ENCODE assay signal across 2 cellular contexts in the genomic region with DNA sequence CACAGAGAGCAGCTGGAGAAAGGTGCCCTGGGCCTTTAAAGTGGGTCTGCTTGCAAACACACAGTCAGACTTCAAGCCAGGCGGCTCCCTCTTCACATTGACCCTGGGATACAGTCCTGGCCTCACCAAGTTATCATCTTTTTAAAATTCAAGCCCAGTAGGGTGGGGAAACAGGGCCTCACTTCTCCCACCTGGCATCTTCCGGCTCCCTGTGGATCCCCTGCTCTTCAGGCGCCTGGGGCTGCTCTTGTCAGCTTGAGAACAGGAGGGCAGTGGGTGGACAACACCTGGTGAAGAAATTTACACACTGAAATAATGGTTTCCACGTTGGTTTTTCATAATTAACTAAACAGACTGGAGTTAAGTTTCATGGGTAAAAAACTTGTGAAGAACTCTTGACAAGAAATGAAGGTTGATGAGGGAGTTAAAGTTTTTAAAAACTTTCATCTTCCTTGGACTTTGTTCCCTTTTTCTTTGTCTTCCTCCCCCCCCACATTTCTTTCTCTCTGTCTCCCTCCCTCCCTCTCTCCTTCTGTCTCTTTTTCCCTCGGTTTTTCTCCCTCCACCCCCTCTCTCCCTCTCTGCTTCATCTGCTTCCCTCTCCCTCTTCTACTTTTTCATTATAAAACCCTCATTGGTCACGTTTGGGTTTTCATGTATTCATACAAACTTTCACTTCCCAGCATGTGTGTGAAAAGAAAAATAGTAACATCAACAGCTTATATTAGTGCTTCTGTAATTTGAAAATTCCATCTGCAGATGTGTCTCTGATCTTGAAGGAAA.
TF ChIP-seq lines count a peak whose summit lies in the region.

No MANE protein-coding gene starts in this region.

TF ChIP-seq in GM23338, 12 proteins besides CTCF, POLR2A, EP300 and RAD21 (continued from another document and continues in another):
- TF ChIP-seq, protein P1, sequence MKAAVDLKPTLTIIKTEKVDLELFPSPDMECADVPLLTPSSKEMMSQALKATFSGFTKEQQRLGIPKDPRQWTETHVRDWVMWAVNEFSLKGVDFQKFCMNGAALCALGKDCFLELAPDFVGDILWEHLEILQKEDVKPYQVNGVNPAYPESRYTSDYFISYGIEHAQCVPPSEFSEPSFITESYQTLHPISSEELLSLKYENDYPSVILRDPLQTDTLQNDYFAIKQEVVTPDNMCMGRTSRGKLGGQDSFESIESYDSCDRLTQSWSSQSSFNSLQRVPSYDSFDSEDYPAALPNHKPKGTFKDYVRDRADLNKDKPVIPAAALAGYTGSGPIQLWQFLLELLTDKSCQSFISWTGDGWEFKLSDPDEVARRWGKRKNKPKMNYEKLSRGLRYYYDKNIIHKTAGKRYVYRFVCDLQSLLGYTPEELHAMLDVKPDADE (IDR thresholded peaks at IDR 0.05): no peak
- TF ChIP-seq, protein P2, sequence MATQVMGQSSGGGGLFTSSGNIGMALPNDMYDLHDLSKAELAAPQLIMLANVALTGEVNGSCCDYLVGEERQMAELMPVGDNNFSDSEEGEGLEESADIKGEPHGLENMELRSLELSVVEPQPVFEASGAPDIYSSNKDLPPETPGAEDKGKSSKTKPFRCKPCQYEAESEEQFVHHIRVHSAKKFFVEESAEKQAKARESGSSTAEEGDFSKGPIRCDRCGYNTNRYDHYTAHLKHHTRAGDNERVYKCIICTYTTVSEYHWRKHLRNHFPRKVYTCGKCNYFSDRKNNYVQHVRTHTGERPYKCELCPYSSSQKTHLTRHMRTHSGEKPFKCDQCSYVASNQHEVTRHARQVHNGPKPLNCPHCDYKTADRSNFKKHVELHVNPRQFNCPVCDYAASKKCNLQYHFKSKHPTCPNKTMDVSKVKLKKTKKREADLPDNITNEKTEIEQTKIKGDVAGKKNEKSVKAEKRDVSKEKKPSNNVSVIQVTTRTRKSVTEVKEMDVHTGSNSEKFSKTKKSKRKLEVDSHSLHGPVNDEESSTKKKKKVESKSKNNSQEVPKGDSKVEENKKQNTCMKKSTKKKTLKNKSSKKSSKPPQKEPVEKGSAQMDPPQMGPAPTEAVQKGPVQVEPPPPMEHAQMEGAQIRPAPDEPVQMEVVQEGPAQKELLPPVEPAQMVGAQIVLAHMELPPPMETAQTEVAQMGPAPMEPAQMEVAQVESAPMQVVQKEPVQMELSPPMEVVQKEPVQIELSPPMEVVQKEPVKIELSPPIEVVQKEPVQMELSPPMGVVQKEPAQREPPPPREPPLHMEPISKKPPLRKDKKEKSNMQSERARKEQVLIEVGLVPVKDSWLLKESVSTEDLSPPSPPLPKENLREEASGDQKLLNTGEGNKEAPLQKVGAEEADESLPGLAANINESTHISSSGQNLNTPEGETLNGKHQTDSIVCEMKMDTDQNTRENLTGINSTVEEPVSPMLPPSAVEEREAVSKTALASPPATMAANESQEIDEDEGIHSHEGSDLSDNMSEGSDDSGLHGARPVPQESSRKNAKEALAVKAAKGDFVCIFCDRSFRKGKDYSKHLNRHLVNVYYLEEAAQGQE (IDR thresholded peaks at IDR 0.05; ENCODE audit: unreplicated experiment): no peak
- TF ChIP-seq NANOG (IDR thresholded peaks at IDR 0.05; ENCODE audit: borderline replicate concordance) (no peak), ZNF331 (CRISPR knock-in tag; IDR thresholded peaks at IDR 0.05; ENCODE audit: low read depth) (no peak), POLR2AphosphoS5 (IDR thresholded peaks at IDR 0.05; ENCODE audit: low read depth) (no peak), EZH2 (IDR thresholded peaks at IDR 0.05; ENCODE audit: low read depth, unreplicated experiment) (no peak)
- TF ChIP-seq, protein P3, sequence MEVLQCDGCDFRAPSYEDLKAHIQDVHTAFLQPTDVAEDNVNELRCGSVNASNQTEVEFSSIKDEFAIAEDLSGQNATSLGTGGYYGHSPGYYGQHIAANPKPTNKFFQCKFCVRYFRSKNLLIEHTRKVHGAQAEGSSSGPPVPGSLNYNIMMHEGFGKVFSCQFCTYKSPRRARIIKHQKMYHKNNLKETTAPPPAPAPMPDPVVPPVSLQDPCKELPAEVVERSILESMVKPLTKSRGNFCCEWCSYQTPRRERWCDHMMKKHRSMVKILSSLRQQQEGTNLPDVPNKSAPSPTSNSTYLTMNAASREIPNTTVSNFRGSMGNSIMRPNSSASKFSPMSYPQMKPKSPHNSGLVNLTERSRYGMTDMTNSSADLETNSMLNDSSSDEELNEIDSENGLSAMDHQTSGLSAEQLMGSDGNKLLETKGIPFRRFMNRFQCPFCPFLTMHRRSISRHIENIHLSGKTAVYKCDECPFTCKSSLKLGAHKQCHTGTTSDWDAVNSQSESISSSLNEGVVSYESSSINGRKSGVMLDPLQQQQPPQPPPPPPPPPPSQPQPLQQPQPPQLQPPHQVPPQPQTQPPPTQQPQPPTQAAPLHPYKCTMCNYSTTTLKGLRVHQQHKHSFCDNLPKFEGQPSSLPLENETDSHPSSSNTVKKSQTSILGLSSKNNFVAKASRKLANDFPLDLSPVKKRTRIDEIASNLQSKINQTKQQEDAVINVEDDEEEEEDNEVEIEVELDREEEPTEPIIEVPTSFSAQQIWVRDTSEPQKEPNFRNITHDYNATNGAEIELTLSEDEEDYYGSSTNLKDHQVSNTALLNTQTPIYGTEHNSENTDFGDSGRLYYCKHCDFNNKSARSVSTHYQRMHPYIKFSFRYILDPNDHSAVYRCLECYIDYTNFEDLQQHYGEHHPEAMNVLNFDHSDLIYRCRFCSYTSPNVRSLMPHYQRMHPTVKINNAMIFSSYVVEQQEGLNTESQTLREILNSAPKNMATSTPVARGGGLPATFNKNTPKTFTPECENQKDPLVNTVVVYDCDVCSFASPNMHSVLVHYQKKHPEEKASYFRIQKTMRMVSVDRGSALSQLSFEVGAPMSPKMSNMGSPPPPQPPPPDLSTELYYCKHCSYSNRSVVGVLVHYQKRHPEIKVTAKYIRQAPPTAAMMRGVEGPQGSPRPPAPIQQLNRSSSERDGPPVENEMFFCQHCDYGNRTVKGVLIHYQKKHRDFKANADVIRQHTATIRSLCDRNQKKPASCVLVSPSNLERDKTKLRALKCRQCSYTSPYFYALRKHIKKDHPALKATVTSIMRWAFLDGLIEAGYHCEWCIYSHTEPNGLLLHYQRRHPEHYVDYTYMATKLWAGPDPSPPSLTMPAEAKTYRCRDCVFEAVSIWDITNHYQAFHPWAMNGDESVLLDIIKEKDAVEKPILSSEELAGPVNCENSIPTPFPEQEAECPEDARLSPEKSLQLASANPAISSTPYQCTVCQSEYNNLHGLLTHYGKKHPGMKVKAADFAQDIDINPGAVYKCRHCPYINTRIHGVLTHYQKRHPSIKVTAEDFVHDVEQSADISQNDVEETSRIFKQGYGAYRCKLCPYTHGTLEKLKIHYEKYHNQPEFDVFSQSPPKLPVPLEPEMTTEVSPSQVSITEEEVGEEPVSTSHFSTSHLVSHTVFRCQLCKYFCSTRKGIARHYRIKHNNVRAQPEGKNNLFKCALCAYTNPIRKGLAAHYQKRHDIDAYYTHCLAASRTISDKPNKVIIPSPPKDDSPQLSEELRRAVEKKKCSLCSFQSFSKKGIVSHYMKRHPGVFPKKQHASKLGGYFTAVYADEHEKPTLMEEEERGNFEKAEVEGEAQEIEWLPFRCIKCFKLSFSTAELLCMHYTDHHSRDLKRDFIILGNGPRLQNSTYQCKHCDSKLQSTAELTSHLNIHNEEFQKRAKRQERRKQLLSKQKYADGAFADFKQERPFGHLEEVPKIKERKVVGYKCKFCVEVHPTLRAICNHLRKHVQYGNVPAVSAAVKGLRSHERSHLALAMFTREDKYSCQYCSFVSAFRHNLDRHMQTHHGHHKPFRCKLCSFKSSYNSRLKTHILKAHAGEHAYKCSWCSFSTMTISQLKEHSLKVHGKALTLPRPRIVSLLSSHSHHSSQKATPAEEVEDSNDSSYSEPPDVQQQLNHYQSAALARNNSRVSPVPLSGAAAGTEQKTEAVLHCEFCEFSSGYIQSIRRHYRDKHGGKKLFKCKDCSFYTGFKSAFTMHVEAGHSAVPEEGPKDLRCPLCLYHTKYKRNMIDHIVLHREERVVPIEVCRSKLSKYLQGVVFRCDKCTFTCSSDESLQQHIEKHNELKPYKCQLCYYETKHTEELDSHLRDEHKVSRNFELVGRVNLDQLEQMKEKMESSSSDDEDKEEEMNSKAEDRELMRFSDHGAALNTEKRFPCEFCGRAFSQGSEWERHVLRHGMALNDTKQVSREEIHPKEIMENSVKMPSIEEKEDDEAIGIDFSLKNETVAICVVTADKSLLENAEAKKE (CRISPR knock-in tag; IDR thresholded peaks at IDR 0.05): no peak

TF ChIP-seq in GM12878, 131 proteins besides CTCF, POLR2A, EP300 and RAD21 (continued from another document and continues in another):
- TF ChIP-seq, protein P4, sequence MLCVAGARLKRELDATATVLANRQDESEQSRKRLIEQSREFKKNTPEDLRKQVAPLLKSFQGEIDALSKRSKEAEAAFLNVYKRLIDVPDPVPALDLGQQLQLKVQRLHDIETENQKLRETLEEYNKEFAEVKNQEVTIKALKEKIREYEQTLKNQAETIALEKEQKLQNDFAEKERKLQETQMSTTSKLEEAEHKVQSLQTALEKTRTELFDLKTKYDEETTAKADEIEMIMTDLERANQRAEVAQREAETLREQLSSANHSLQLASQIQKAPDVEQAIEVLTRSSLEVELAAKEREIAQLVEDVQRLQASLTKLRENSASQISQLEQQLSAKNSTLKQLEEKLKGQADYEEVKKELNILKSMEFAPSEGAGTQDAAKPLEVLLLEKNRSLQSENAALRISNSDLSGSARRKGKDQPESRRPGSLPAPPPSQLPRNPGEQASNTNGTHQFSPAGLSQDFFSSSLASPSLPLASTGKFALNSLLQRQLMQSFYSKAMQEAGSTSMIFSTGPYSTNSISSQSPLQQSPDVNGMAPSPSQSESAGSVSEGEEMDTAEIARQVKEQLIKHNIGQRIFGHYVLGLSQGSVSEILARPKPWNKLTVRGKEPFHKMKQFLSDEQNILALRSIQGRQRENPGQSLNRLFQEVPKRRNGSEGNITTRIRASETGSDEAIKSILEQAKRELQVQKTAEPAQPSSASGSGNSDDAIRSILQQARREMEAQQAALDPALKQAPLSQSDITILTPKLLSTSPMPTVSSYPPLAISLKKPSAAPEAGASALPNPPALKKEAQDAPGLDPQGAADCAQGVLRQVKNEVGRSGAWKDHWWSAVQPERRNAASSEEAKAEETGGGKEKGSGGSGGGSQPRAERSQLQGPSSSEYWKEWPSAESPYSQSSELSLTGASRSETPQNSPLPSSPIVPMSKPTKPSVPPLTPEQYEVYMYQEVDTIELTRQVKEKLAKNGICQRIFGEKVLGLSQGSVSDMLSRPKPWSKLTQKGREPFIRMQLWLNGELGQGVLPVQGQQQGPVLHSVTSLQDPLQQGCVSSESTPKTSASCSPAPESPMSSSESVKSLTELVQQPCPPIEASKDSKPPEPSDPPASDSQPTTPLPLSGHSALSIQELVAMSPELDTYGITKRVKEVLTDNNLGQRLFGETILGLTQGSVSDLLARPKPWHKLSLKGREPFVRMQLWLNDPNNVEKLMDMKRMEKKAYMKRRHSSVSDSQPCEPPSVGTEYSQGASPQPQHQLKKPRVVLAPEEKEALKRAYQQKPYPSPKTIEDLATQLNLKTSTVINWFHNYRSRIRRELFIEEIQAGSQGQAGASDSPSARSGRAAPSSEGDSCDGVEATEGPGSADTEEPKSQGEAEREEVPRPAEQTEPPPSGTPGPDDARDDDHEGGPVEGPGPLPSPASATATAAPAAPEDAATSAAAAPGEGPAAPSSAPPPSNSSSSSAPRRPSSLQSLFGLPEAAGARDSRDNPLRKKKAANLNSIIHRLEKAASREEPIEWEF (IDR thresholded peaks at IDR 0.05; ENCODE audit: insufficient replicate concordance, low read depth, low read length): no peak
- TF ChIP-seq MEF2B (IDR thresholded peaks at IDR 0.05; ENCODE audit: partially characterized antibody, poor library complexity, severe bottlenecking) (peak; percentile 49), NFIC (IDR thresholded peaks at IDR 0.05; ENCODE audit: low read depth, low read length) (no peak), ETV6 (conservative IDR thresholded peaks at IDR 0.05 in 1 of 2, IDR thresholded peaks at IDR 0.05 in 1 of 2; ENCODE audit: borderline replicate concordance in 1 of 2, low read depth in 1 of 2) (no peak), MTA2 (IDR thresholded peaks at IDR 0.05; ENCODE audit: low read depth) (peak; percentile 91), FOS (IDR thresholded peaks at IDR 0.05; ENCODE audit: borderline replicate concordance, extremely low read depth, insufficient read length) (no peak), DPF2 (IDR thresholded peaks at IDR 0.05) (peak; percentile 52; the same call in 1 of the 2 replicates), SRF (IDR thresholded peaks at IDR 0.05; ENCODE audit: low read depth in 2 of 2, low read length in 2 of 2) (no peak), JUNB (IDR thresholded peaks at IDR 0.05) (no peak)
- TF ChIP-seq, protein P5, sequence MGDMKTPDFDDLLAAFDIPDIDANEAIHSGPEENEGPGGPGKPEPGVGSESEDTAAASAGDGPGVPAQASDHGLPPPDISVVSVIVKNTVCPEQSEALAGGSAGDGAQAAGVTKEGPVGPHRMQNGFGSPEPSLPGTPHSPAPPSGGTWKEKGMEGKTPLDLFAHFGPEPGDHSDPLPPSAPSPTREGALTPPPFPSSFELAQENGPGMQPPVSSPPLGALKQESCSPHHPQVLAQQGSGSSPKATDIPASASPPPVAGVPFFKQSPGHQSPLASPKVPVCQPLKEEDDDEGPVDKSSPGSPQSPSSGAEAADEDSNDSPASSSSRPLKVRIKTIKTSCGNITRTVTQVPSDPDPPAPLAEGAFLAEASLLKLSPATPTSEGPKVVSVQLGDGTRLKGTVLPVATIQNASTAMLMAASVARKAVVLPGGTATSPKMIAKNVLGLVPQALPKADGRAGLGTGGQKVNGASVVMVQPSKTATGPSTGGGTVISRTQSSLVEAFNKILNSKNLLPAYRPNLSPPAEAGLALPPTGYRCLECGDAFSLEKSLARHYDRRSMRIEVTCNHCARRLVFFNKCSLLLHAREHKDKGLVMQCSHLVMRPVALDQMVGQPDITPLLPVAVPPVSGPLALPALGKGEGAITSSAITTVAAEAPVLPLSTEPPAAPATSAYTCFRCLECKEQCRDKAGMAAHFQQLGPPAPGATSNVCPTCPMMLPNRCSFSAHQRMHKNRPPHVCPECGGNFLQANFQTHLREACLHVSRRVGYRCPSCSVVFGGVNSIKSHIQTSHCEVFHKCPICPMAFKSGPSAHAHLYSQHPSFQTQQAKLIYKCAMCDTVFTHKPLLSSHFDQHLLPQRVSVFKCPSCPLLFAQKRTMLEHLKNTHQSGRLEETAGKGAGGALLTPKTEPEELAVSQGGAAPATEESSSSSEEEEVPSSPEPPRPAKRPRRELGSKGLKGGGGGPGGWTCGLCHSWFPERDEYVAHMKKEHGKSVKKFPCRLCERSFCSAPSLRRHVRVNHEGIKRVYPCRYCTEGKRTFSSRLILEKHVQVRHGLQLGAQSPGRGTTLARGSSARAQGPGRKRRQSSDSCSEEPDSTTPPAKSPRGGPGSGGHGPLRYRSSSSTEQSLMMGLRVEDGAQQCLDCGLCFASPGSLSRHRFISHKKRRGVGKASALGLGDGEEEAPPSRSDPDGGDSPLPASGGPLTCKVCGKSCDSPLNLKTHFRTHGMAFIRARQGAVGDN (IDR thresholded peaks at IDR 0.05): peak; percentile 48; the same call in 1 of the 2 replicates
- TF ChIP-seq, protein P6, sequence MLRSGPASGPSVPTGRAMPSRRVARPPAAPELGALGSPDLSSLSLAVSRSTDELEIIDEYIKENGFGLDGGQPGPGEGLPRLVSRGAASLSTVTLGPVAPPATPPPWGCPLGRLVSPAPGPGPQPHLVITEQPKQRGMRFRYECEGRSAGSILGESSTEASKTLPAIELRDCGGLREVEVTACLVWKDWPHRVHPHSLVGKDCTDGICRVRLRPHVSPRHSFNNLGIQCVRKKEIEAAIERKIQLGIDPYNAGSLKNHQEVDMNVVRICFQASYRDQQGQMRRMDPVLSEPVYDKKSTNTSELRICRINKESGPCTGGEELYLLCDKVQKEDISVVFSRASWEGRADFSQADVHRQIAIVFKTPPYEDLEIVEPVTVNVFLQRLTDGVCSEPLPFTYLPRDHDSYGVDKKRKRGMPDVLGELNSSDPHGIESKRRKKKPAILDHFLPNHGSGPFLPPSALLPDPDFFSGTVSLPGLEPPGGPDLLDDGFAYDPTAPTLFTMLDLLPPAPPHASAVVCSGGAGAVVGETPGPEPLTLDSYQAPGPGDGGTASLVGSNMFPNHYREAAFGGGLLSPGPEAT (IDR thresholded peaks at IDR 0.05; ENCODE audit: low read depth): peak; percentile 83
